1 cellular context compared by ENCODE assay signal in genomic region chr16:85225721-85226120, GRCh38.
TF ChIP-seq lines count a peak whose summit lies in the region.

No MANE protein-coding gene starts in this region.

TF ChIP-seq in IMR-90, 13 proteins besides CTCF, POLR2A, EP300 and RAD21:
- TF ChIP-seq, protein P1, sequence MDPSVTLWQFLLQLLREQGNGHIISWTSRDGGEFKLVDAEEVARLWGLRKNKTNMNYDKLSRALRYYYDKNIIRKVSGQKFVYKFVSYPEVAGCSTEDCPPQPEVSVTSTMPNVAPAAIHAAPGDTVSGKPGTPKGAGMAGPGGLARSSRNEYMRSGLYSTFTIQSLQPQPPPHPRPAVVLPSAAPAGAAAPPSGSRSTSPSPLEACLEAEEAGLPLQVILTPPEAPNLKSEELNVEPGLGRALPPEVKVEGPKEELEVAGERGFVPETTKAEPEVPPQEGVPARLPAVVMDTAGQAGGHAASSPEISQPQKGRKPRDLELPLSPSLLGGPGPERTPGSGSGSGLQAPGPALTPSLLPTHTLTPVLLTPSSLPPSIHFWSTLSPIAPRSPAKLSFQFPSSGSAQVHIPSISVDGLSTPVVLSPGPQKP (IDR thresholded peaks at IDR 0.05; ENCODE audit: borderline replicate concordance, low read depth, low read length), result no peak
- TF ChIP-seq USF2 (IDR thresholded peaks at IDR 0.05; ENCODE audit: low read depth, low read length) (no peak), CHD1 (IDR thresholded peaks at IDR 0.05; ENCODE audit: low read depth, low read length) (no peak), RFX5 (IDR thresholded peaks at IDR 0.05; ENCODE audit: low read depth, low read length) (no peak), MXI1 (IDR thresholded peaks at IDR 0.05; ENCODE audit: borderline replicate concordance, low read depth, low read length) (no peak), MAFK (IDR thresholded peaks at IDR 0.05; ENCODE audit: low read depth, low read length) (no peak), NFE2L2 (IDR thresholded peaks at IDR 0.05; ENCODE audit: low read depth, low read length) (no peak), MAZ (IDR thresholded peaks at IDR 0.05; ENCODE audit: borderline replicate concordance, low read depth, low read length) (no peak), SMC3 (IDR thresholded peaks at IDR 0.05; ENCODE audit: low read depth, low read length) (no peak), CEBPB (IDR thresholded peaks at IDR 0.05; ENCODE audit: low read depth, low read length) (no peak), BHLHE40 (IDR thresholded peaks at IDR 0.05; ENCODE audit: low read depth, low read length) (no peak), FOS (IDR thresholded peaks at IDR 0.05; ENCODE audit: low read depth, low read length) (no peak)
